ENCODE assay signal across 25 cellular contexts in the genomic region with DNA sequence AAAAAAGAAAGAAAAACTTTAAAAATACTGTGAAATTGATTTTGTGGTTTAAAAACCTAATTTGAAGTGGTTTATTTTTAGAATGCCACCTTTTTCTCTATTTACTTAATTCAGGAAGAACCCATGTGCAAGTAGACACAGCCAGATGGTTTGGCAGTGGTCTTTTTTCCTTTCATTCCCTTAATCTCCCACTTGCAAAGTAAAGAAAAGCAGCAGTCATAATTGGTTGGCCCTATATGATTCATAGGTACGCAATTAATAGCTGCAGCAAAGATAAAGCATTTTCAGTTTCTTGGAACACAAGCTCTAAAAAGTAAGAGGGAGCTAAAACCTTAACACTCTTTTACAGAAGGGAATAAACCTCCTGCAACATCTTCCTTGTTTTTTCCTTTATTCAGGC.
"Had no signal": no experiment of that assay in that cellular context is flagged by ENCODE, and none has a peak within 500 bp of the region (broad histone marks: within the 10 kb centered on the region; RNA-seq: fewer than 3 reads in every experiment).

No MANE protein-coding gene starts in this region.

- H3K9me3 ChIP-seq: breast epithelium, SK-N-SH had no signal

- H3K27ac ChIP-seq: breast epithelium, KMS-11, VCaP had no signal

- H3K27ac Mint-ChIP-seq: activated CD4-positive, alpha-beta memory T cell treated with anti-CD3 and anti-CD28 coated beads, Interleukin-2, amount 10 ng/mL, durations not matched to agents 7 days and 5 days; activated CD4-positive, alpha-beta T cell treated with anti-CD3 and anti-CD28 coated beads, Interleukin-2, amount 10 ng/mL, durations not matched to agents 7 days and 5 days; activated naive CD4-positive, alpha-beta T cell treated with anti-CD3 and anti-CD28 coated beads for 36 hours; activated naive CD8-positive, alpha-beta T cell; activated T-helper 17 cell treated with anti-CD3 and anti-CD28 coated beads, Interleukin-2, amount 50 U/mL, for 72 hours had no signal

- H3K9ac ChIP-seq: KMS-11, SK-N-SH had no signal

- H3K4me1 ChIP-seq: breast epithelium had no signal

- H3K9me3 Mint-ChIP-seq: activated CD4-positive, alpha-beta memory T cell treated with anti-CD3 and anti-CD28 coated beads, Interleukin-2, amount 10 ng/mL, durations not matched to agents 7 days and 5 days; activated CD4-positive, alpha-beta T cell treated with anti-CD3 and anti-CD28 coated beads, Interleukin-2, amount 10 ng/mL, durations not matched to agents 7 days and 5 days; activated naive CD4-positive, alpha-beta T cell treated with anti-CD3 and anti-CD28 coated beads for 36 hours; activated T-helper 17 cell treated with anti-CD3 and anti-CD28 coated beads, Interleukin-2, amount 50 U/mL, for 72 hours had no signal

- H3K4me1 Mint-ChIP-seq: activated CD4-positive, alpha-beta memory T cell treated with anti-CD3 and anti-CD28 coated beads, Interleukin-2, amount 10 ng/mL, durations not matched to agents 7 days and 5 days; activated CD4-positive, alpha-beta T cell treated with anti-CD3 and anti-CD28 coated beads, Interleukin-2, amount 10 ng/mL, durations not matched to agents 7 days and 5 days; activated T-helper 17 cell treated with anti-CD3 and anti-CD28 coated beads, Interleukin-2, amount 50 U/mL, for 72 hours had no signal

- H3K36me3 ChIP-seq: breast epithelium had no signal

- H3K4me2 ChIP-seq: KMS-11, SK-N-SH had no signal

- H3K36me3 Mint-ChIP-seq: activated naive CD8-positive, alpha-beta T cell had no signal

- DNase-seq: activated CD4-positive, alpha-beta memory T cell treated with anti-CD3 and anti-CD28 coated beads, Interleukin-2, amount 10 ng/mL, durations not matched to agents 7 days and 5 days; activated CD4-positive, alpha-beta T cell treated with anti-CD3 and anti-CD28 coated beads, Interleukin-2, amount 10 ng/mL, durations not matched to agents 7 days and 5 days; activated CD4-positive, CD25-positive, alpha-beta regulatory T cell; activated gamma-delta T cell; activated naive CD4-positive, alpha-beta T cell treated with anti-CD3 and anti-CD28 coated beads for 36 hours; activated T-cell treated with anti-CD3 and anti-CD28 coated beads for 4 hours; activated T-cell treated with anti-CD3 and anti-CD28 coated beads, Interleukin-2, amount 50 U/mL, for 48 hours; central memory CD4-positive, alpha-beta T cell; MV-4-11; NCI-H1105 treated with DMSO at 0.1 percent for 48 hours; NCI-H146; NCI-H187 treated with DMSO at 0.1 percent for 48 hours; NCI-H2081 treated with DMSO at 0.1 percent for 48 hours; NCI-H446; NCI-H748 treated with DMSO at 0.1 percent for 48 hours; RPMI8226; SK-N-SH; T-helper 1 cell had no signal

- ATAC-seq: activated T-helper 17 cell treated with anti-CD3 and anti-CD28 coated beads, Interleukin-2, amount 50 U/mL, for 72 hours; Panc1; Right ventricle myocardium inferior had no signal

- H3K27me3 ChIP-seq: breast epithelium had no signal

- H3K9me2 ChIP-seq: SK-N-SH had no signal

- H3K4me3 ChIP-seq: breast epithelium had no signal

- H3K4me3 Mint-ChIP-seq: activated CD4-positive, alpha-beta memory T cell treated with anti-CD3 and anti-CD28 coated beads, Interleukin-2, amount 10 ng/mL, durations not matched to agents 7 days and 5 days; activated CD4-positive, alpha-beta T cell treated with anti-CD3 and anti-CD28 coated beads, Interleukin-2, amount 10 ng/mL, durations not matched to agents 7 days and 5 days; activated naive CD4-positive, alpha-beta T cell treated with anti-CD3 and anti-CD28 coated beads for 36 hours; activated naive CD8-positive, alpha-beta T cell; activated T-helper 17 cell treated with anti-CD3 and anti-CD28 coated beads, Interleukin-2, amount 50 U/mL, for 72 hours had no signal
